Comparison of ENCODE assay signal across 12 cellular contexts in genomic region chr16:8929086-8929748, GRCh38. TPM values are rescaled to one million over a fixed set of nuclear protein-coding genes. Genes with fewer than 3 reads are reported as not detected.
DNase-seq lines count a peak whose midpoint lies in the region; ATAC-seq and TF ChIP-seq lines count a peak whose summit lies in the region.
"Had no signal": no experiment of that assay in that cellular context is flagged by ENCODE, and none has a peak within 500 bp of the region (broad histone marks: within the 10 kb centered on the region; RNA-seq: fewer than 3 reads in every experiment).

No MANE protein-coding gene starts in this region.

- WGBS in ovary, 3 donors = 89 to 90% (median 90%) methylated on average over 17 of the region's 17 CpGs

- no peak overlapping the region for H3K27ac ChIP-seq in ovary
- H3K27ac ChIP-seq in CD8-positive, alpha-beta T cell (ENCODE audit: low read depth, low read length) = no peak overlapping the region
- H3K27ac ChIP-seq: stomach had no signal

- H3K27ac Mint-ChIP-seq in activated T-helper 2 cell treated with anti-CD3 and anti-CD28 coated beads, Interferon-gamma antibody, Interleukin-2, Interleukin-4, amounts not matched to agents 10 μg/mL and 5 μg/mL and 100 μg/mL, durations not matched to agents 14 hours and 24 hours and 36 hours = peak overlapping the region; percentile 49
- no peak overlapping the region for H3K27ac Mint-ChIP-seq in CD8-positive, alpha-beta T cell

- H3K36me3 ChIP-seq in BE2C = peaks cover 47% of the 10 kb centered on the region
- no peaks in the 10 kb centered on the region for H3K36me3 ChIP-seq in ovary
- H3K36me3 ChIP-seq in CD8-positive, alpha-beta T cell (ENCODE audit: insufficient read depth, low read length) = peaks cover 21% of the 10 kb centered on the region

- H3K4me1 Mint-ChIP-seq in activated T-helper 2 cell treated with anti-CD3 and anti-CD28 coated beads, Interferon-gamma antibody, Interleukin-2, Interleukin-4, amounts not matched to agents 10 μg/mL and 5 μg/mL and 100 μg/mL, durations not matched to agents 14 hours and 24 hours and 36 hours (ENCODE audit: low read depth) = peaks cover 27% of the 10 kb centered on the region
- peaks cover 55% of the 10 kb centered on the region for H3K4me1 Mint-ChIP-seq in CD8-positive, alpha-beta T cell (ENCODE audit: low read depth)

- ATAC-seq in GM18907 (IDR thresholded peaks at IDR 0.05; ENCODE audit: unreplicated experiment) (peak; percentile 73), HG03196 (IDR thresholded peaks at IDR 0.05; ENCODE audit: unreplicated experiment) (no peak)
- no peak for ATAC-seq in CD8-positive, alpha-beta T cell

- TF ChIP-seq CTCF in BE2C (IDR thresholded peaks at IDR 0.05; ENCODE audit: low read depth, low read length) (no peak), ovary (IDR thresholded peaks at IDR 0.05) (no peak)
- TF ChIP-seq CTCF in CD8-positive, alpha-beta T cell (IDR thresholded peaks at IDR 0.05) = no peak

- peaks cover 44% of the 10 kb centered on the region for H3K36me3 Mint-ChIP-seq in activated T-helper 2 cell treated with anti-CD3 and anti-CD28 coated beads, Interferon-gamma antibody, Interleukin-2, Interleukin-4, amounts not matched to agents 10 μg/mL and 5 μg/mL and 100 μg/mL, durations not matched to agents 14 hours and 24 hours and 36 hours (ENCODE audit: low read depth)
- H3K36me3 Mint-ChIP-seq in CD8-positive, alpha-beta T cell = peaks cover 52% of the 10 kb centered on the region

- TF ChIP-seq POLR2A in ovary (IDR thresholded peaks at IDR 0.05) = no peak

- no peaks in the 10 kb centered on the region for H3K9me3 Mint-ChIP-seq in activated T-helper 2 cell treated with anti-CD3 and anti-CD28 coated beads, Interferon-gamma antibody, Interleukin-2, Interleukin-4, amounts not matched to agents 10 μg/mL and 5 μg/mL and 100 μg/mL, durations not matched to agents 14 hours and 24 hours and 36 hours
- no peaks in the 10 kb centered on the region for H3K9me3 Mint-ChIP-seq in CD8-positive, alpha-beta T cell

- DNase-seq in BE2C = peak; percentile 53
- peak; percentile 88 for DNase-seq in NCI-H1436 (lab: John Stamatoyannopoulos, UW)
- no peak for DNase-seq in activated T-helper 2 cell treated with anti-CD3 and anti-CD28 coated beads, Interferon-gamma antibody, Interleukin-2, Interleukin-4, amounts not matched to agents 10 μg/mL and 5 μg/mL and 100 μg/mL, durations not matched to agents 14 hours and 24 hours and 36 hours (ENCODE audit: low spot score)
- DNase-seq in ovary = no peak
- DNase-seq in HCEC 1CT = no peak
- DNase-seq in CD8-positive, alpha-beta T cell = no peak
- DNase-seq: islet precursor cell, NCI-H2081 treated with DMSO at 0.1 percent for 48 hours, stomach had no signal

- H3K4me3 ChIP-seq in BE2C (ENCODE audit: low read depth, low read length) (no peak overlapping the region), ovary (no peak overlapping the region)
- no peak overlapping the region for H3K4me3 ChIP-seq in CD8-positive, alpha-beta T cell (ENCODE audit: low read depth, low read length)
- H3K4me3 ChIP-seq: stomach had no signal

- H3K9me3 ChIP-seq in BE2C = no peaks in the 10 kb centered on the region
- H3K9me3 ChIP-seq in ovary = no peaks in the 10 kb centered on the region
- H3K9me3 ChIP-seq in CD8-positive, alpha-beta T cell (ENCODE audit: low read length) = no peaks in the 10 kb centered on the region
- H3K9me3 ChIP-seq: stomach had no signal

- intact Hi-C loops in activated T-helper 2 cell treated with anti-CD3 and anti-CD28 coated beads, Interferon-gamma antibody, Interleukin-2, Interleukin-4, amounts not matched to agents 10 μg/mL and 5 μg/mL and 100 μg/mL, durations not matched to agents 14 hours and 24 hours and 36 hours (cut with micrococcal nuclease) = no loop called here
- intact Hi-C loops in ovary (cut with DNase I) = no loop called here
- intact Hi-C loops in CD8-positive, alpha-beta T cell (cut with DNase I, micrococcal nuclease) = loop anchor here in 1 of 2 experiments (5.0 kb wide), 1 partner anchor 33 kb away; the partner anchor contains the start of gene USP7

- H3K4me3 Mint-ChIP-seq in activated T-helper 2 cell treated with anti-CD3 and anti-CD28 coated beads, Interferon-gamma antibody, Interleukin-2, Interleukin-4, amounts not matched to agents 10 μg/mL and 5 μg/mL and 100 μg/mL, durations not matched to agents 14 hours and 24 hours and 36 hours (ENCODE audit: low read depth) = no peak overlapping the region
- H3K4me3 Mint-ChIP-seq in CD8-positive, alpha-beta T cell = no peak overlapping the region

- H3K27me3 Mint-ChIP-seq in activated T-helper 2 cell treated with anti-CD3 and anti-CD28 coated beads, Interferon-gamma antibody, Interleukin-2, Interleukin-4, amounts not matched to agents 10 μg/mL and 5 μg/mL and 100 μg/mL, durations not matched to agents 14 hours and 24 hours and 36 hours (ENCODE audit: low read depth) = no peaks in the 10 kb centered on the region
- no peaks in the 10 kb centered on the region for H3K27me3 Mint-ChIP-seq in CD8-positive, alpha-beta T cell (ENCODE audit: low read depth)

- peaks cover 12% of the 10 kb centered on the region; the same call in 1 of the 2 replicates for H3K4me1 ChIP-seq in BE2C
- H3K4me1 ChIP-seq in ovary (ENCODE audit: insufficient read depth) = peaks cover 6% of the 10 kb centered on the region
- H3K4me1 ChIP-seq in CD8-positive, alpha-beta T cell (ENCODE audit: insufficient read depth, low read length) = peaks cover under 1% of the 10 kb centered on the region

- CTCF ChIA-PET in CD8-positive, alpha-beta T cell (lab: Charles Lee) = interaction anchor here (1.5 kb wide), 1 partner anchor 80 kb away, joined by 3 read pairs; no protein-coding TSS in a partner anchor

- H3K27me3 ChIP-seq in BE2C (no peaks in the 10 kb centered on the region), ovary (no peaks in the 10 kb centered on the region)
- no peaks in the 10 kb centered on the region for H3K27me3 ChIP-seq in CD8-positive, alpha-beta T cell (ENCODE audit: insufficient read depth, low read length)
- H3K27me3 ChIP-seq: stomach had no signal

- TF ChIP-seq EP300 in ovary (IDR thresholded peaks at IDR 0.05) = no peak

- POLR2A ChIA-PET in CD8-positive, alpha-beta T cell (lab: Charles Lee) = no interaction called here

RNA-seq across cellular contexts. Expression of gene USP7, which starts 34.5 kb away (rescaled TPM):
- 70.9 TPM for polyA plus RNA-seq in BE2C (2012; ENCODE audit: insufficient read depth, insufficient read length, low read depth)
- total RNA-seq in activated T-helper 2 cell treated with anti-CD3 and anti-CD28 coated beads, Interferon-gamma antibody, Interleukin-2, Interleukin-4, amounts not matched to agents 10 μg/mL and 5 μg/mL and 100 μg/mL, durations not matched to agents 14 hours and 24 hours and 36 hours = 164 and 176 TPM in 2 replicates
- 100 to 1,000 TPM in 2 of 7 donors, 10 to 100 TPM in 5; 73.8 to 104 (median 98.3) TPM for total RNA-seq in ovary
- 10 to 100 TPM; 28.1 to 86.3 TPM for polyA plus RNA-seq in ovary
- total RNA-seq in CD8-positive, alpha-beta T cell = 100 to 1,000 TPM; 301 to 317 TPM

RNA-seq across cellular contexts. Expression of gene LITAFD, which starts 47.1 kb away (rescaled TPM):
- not detected for polyA plus RNA-seq in BE2C (2012; ENCODE audit: insufficient read depth, insufficient read length, low read depth)
- not detected in 2 replicates for total RNA-seq in activated T-helper 2 cell treated with anti-CD3 and anti-CD28 coated beads, Interferon-gamma antibody, Interleukin-2, Interleukin-4, amounts not matched to agents 10 μg/mL and 5 μg/mL and 100 μg/mL, durations not matched to agents 14 hours and 24 hours and 36 hours
- total RNA-seq in ovary = not detected
- not detected for polyA plus RNA-seq in ovary
- not detected for total RNA-seq in CD8-positive, alpha-beta T cell
- total RNA-seq: fibroblast of villous mesenchyme, stomach had no signal
- polyA plus RNA-seq: stomach had no signal

Comparison
In these comparisons a context has a peak if more than half of its experiments do, and no peak if none do; other contexts are left out.
1. DNase-seq: peak in BE2C (single experiment) and NCI-H1436 (single experiment); none in activated T-helper 2 cell treated with anti-CD3 and anti-CD28 coated beads, Interferon-gamma antibody, Interleukin-2, Interleukin-4, amounts not matched to agents 10 μg/mL and 5 μg/mL and 100 μg/mL, durations not matched to agents 14 hours and 24 hours and 36 hours (single experiment), ovary (0 of 5), HCEC 1CT (single experiment) and CD8-positive, alpha-beta T cell (0 of 7).